ENCODE assay signal across 20 cellular contexts in genomic region chr10:115761166-115761565, GRCh38.
"Had no signal": no experiment of that assay in that cellular context is flagged by ENCODE, and none has a peak within 500 bp of the region (broad histone marks: within the 10 kb centered on the region; RNA-seq: fewer than 3 reads in every experiment).

No MANE protein-coding gene starts in this region.

- H3K4me1 Mint-ChIP-seq: IgD-negative memory B cell had no signal

- H3K4me3 Mint-ChIP-seq: IgD-negative memory B cell had no signal

- H3K27me3 ChIP-seq: SJSA1 had no signal

- H3K27me3 Mint-ChIP-seq: IgD-negative memory B cell had no signal

- H3K36me3 ChIP-seq: SJSA1 had no signal

- H3K9me3 ChIP-seq: SJSA1, SK-N-SH had no signal

- H3K27ac Mint-ChIP-seq: IgD-negative memory B cell had no signal

- H3K9ac ChIP-seq: KMS-11, SK-N-SH had no signal

- H3K4me1 ChIP-seq: SJSA1 had no signal

- DNase-seq: Kasumi-1, MM.1S, NCI-H1092 treated with DMSO at 0.1 percent for 48 hours, NCI-H1436 treated with DMSO at 0.1 percent for 48 hours, NCI-H1694, NCI-H187 treated with DMSO at 0.1 percent for 48 hours, NCI-H2107, NCI-H2227 treated with DMSO at 0.1 percent for 48 hours, NCI-H510A, NCI-H524 treated with DMSO at 0.1 percent for 48 hours, NCI-H774, Right ventricle myocardium superior, RPMI8226, SIG-M5, SK-N-SH had no signal

- H3K27ac ChIP-seq: HL-60, KMS-11, SJSA1 had no signal

- ATAC-seq: K562 had no signal

- H3K4me2 ChIP-seq: KMS-11, SK-N-SH had no signal

- H3K4me3 ChIP-seq: K562, SJSA1 had no signal
